1 cellular context compared by ENCODE assay signal in the genomic region with DNA sequence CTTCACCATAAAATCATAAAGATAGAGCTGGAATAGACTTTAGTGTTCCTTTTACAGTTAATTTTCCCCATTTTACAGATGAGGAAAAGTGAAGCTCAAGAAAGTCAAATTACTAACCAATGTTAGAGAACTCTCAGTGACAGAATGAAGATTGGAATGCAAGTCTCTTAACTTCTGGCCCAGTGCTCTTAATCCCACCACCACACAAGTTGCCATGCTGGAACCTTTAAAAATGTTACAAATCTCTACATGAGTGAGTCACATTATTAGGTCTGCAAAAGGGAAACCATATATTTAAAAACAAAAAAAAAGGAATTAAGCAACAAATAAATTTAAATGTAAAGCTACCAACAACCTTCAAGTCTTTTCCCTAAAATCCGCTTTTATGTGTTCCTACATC.
TF ChIP-seq lines count a peak whose summit lies in the region.

No MANE protein-coding gene starts in this region.

TF ChIP-seq in WTC11, 78 proteins besides CTCF, POLR2A, EP300 and RAD21 (continued from another document):
- TF ChIP-seq, protein P1, sequence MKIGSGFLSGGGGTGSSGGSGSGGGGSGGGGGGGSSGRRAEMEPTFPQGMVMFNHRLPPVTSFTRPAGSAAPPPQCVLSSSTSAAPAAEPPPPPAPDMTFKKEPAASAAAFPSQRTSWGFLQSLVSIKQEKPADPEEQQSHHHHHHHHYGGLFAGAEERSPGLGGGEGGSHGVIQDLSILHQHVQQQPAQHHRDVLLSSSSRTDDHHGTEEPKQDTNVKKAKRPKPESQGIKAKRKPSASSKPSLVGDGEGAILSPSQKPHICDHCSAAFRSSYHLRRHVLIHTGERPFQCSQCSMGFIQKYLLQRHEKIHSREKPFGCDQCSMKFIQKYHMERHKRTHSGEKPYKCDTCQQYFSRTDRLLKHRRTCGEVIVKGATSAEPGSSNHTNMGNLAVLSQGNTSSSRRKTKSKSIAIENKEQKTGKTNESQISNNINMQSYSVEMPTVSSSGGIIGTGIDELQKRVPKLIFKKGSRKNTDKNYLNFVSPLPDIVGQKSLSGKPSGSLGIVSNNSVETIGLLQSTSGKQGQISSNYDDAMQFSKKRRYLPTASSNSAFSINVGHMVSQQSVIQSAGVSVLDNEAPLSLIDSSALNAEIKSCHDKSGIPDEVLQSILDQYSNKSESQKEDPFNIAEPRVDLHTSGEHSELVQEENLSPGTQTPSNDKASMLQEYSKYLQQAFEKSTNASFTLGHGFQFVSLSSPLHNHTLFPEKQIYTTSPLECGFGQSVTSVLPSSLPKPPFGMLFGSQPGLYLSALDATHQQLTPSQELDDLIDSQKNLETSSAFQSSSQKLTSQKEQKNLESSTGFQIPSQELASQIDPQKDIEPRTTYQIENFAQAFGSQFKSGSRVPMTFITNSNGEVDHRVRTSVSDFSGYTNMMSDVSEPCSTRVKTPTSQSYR (CRISPR knock-in tag; IDR thresholded peaks at IDR 0.05): no peak
- TF ChIP-seq NR1H2 (CRISPR knock-in tag; IDR thresholded peaks at IDR 0.05) (no peak), ZNF219 (CRISPR knock-in tag; IDR thresholded peaks at IDR 0.05; ENCODE audit: borderline replicate concordance) (no peak), ZNF232 (CRISPR knock-in tag; IDR thresholded peaks at IDR 0.05) (no peak), ZNF671 (CRISPR knock-in tag; IDR thresholded peaks at IDR 0.05) (no peak), HMGXB4 (CRISPR knock-in tag; IDR thresholded peaks at IDR 0.05) (no peak), CREB1 (CRISPR knock-in tag; IDR thresholded peaks at IDR 0.05) (no peak), AFF4 (CRISPR knock-in tag; IDR thresholded peaks at IDR 0.05; ENCODE audit: borderline replicate concordance) (no peak), NR3C1 (CRISPR knock-in tag; conservative IDR thresholded peaks at IDR 0.05; ENCODE audit: low read depth) (no peak), ZNF138 (CRISPR knock-in tag; conservative IDR thresholded peaks at IDR 0.05) (no peak), CDX4 (CRISPR knock-in tag; IDR thresholded peaks at IDR 0.05; ENCODE audit: borderline replicate concordance) (no peak), STAT6 (CRISPR knock-in tag; conservative IDR thresholded peaks at IDR 0.05; ENCODE audit: low read depth) (no peak), NFATC4 (CRISPR knock-in tag; IDR thresholded peaks at IDR 0.05) (no peak)
TF ChIP-seq in WTC11: peak in this region for 0.
